Comparison of ENCODE assay signal across 22 cellular contexts in genomic region chr18:21230436-21230835, GRCh38. TPM values are rescaled to one million over a fixed set of nuclear protein-coding genes. Genes with fewer than 3 reads are reported as not detected.
"Had no signal": no experiment of that assay in that cellular context is flagged by ENCODE, and none has a peak within 500 bp of the region (broad histone marks: within the 10 kb centered on the region; RNA-seq: fewer than 3 reads in every experiment).

No MANE protein-coding gene starts in this region.

- H3K27ac Mint-ChIP-seq: activated B cell treated with CpG ODN at 0.5 μM for 24 hours; activated CD4-positive, alpha-beta T cell treated with anti-CD3 and anti-CD28 coated beads for 36 hours; activated naive CD8-positive, alpha-beta T cell; activated T-cell treated with anti-CD3 and anti-CD28 coated beads, Interleukin-2, amount 50 U/mL, for 24 hours; activated T-helper 17 cell treated with anti-CD3 and anti-CD28 coated beads, Interleukin-2, amount 50 U/mL, for 72 hours; natural killer cell treated with Interleukin-12 subunit alpha and Interleukin-12 subunit beta and Interleukin-15 and Interleukin-18, amount 100 ng/mL, for 72 hours; progenitor cell of endocrine pancreas; T-helper 1 cell treated with Interleukin-12 subunit alpha and Interleukin-12 subunit beta and Interleukin-4 antibody, amounts not matched to agents 30 μg/mL and 1 μg/mL, for 36 hours had no signal

- H3K4me1 Mint-ChIP-seq: activated B cell treated with CpG ODN at 0.5 μM for 24 hours; activated CD4-positive, alpha-beta T cell treated with anti-CD3 and anti-CD28 coated beads for 36 hours; activated T-helper 17 cell treated with anti-CD3 and anti-CD28 coated beads, Interleukin-2, amount 50 U/mL, for 72 hours had no signal

- H3K36me3 ChIP-seq: esophagus squamous epithelium, heart left ventricle, lower lobe of right lung, spleen had no signal

- H3K9me3 Mint-ChIP-seq: activated B cell treated with CpG ODN at 0.5 μM for 24 hours; activated T-cell treated with anti-CD3 and anti-CD28 coated beads, Interleukin-2, amount 50 U/mL, for 24 hours; activated T-helper 17 cell treated with anti-CD3 and anti-CD28 coated beads, Interleukin-2, amount 50 U/mL, for 72 hours; natural killer cell treated with Interleukin-12 subunit alpha and Interleukin-12 subunit beta and Interleukin-15 and Interleukin-18, amount 100 ng/mL, for 72 hours; T-helper 1 cell treated with Interleukin-12 subunit alpha and Interleukin-12 subunit beta and Interleukin-4 antibody, amounts not matched to agents 30 μg/mL and 1 μg/mL, for 36 hours had no signal

- H3K4me3 ChIP-seq: coronary artery, esophagus squamous epithelium, heart left ventricle, lower lobe of right lung, spleen had no signal

- H3K27ac ChIP-seq: coronary artery, esophagus squamous epithelium, heart left ventricle, lower lobe of right lung, spleen had no signal

- ATAC-seq: activated CD4-positive, alpha-beta T cell treated with anti-CD3 and anti-CD28 coated beads for 36 hours; activated T-helper 17 cell treated with anti-CD3 and anti-CD28 coated beads, Interleukin-2, amount 50 U/mL, for 72 hours; heart left ventricle; left colon; lower lobe of right lung; natural killer cell treated with Interleukin-12 subunit alpha and Interleukin-12 subunit beta and Interleukin-15 and Interleukin-18, amount 100 ng/mL, for 72 hours had no signal

- H3K27me3 ChIP-seq: esophagus squamous epithelium, heart left ventricle, spleen had no signal

- H3K4me3 Mint-ChIP-seq: activated B cell treated with CpG ODN at 0.5 μM for 24 hours; activated CD4-positive, alpha-beta T cell treated with anti-CD3 and anti-CD28 coated beads for 36 hours; activated naive CD8-positive, alpha-beta T cell; activated T-cell treated with anti-CD3 and anti-CD28 coated beads, Interleukin-2, amount 50 U/mL, for 24 hours; activated T-helper 17 cell treated with anti-CD3 and anti-CD28 coated beads, Interleukin-2, amount 50 U/mL, for 72 hours; natural killer cell treated with Interleukin-12 subunit alpha and Interleukin-12 subunit beta and Interleukin-15 and Interleukin-18, amount 100 ng/mL, for 72 hours; T-helper 1 cell treated with Interleukin-12 subunit alpha and Interleukin-12 subunit beta and Interleukin-4 antibody, amounts not matched to agents 30 μg/mL and 1 μg/mL, for 36 hours had no signal

- DNase-seq: activated B cell treated with CpG ODN at 0.5 μM for 24 hours; activated CD4-positive, alpha-beta T cell treated with anti-CD3 and anti-CD28 coated beads for 36 hours; activated CD4-positive, alpha-beta T cell treated with anti-CD3 and anti-CD28 coated beads, Interleukin-2, amount 50 U/mL, for 4 hours; activated CD8-positive, alpha-beta memory T cell treated with anti-CD3 and anti-CD28 coated beads for 24 hours; activated CD8-positive, alpha-beta memory T cell treated with anti-CD3 and anti-CD28 coated beads, Interleukin-2, amount 50 U/mL, for 4 hours; activated T-cell treated with anti-CD3 and anti-CD28 coated beads, Interleukin-2, amount 50 U/mL, for 24 hours; cerebellar nuclear complex; esophagus squamous epithelium; heart left ventricle; islet precursor cell; left colon; lower lobe of right lung; spleen; stimulated activated CD4-positive, alpha-beta T cell treated with anti-CD3 and anti-CD28 coated beads, Interleukin-4, amount 100 ng/mL, for 1 hour; stimulated activated naive CD4-positive, alpha-beta T cell treated with Interleukin-2 at 50 U/mL for 16 hours; T1000 had no signal

- H3K4me1 ChIP-seq: esophagus squamous epithelium, heart left ventricle, lower lobe of right lung, spleen had no signal

- H3K9me3 ChIP-seq: esophagus squamous epithelium, heart left ventricle, lower lobe of right lung, spleen had no signal

- H3K36me3 Mint-ChIP-seq: activated naive CD8-positive, alpha-beta T cell; natural killer cell treated with Interleukin-12 subunit alpha and Interleukin-12 subunit beta and Interleukin-15 and Interleukin-18, amount 100 ng/mL, for 72 hours had no signal

- H3K27me3 Mint-ChIP-seq: activated B cell treated with CpG ODN at 0.5 μM for 24 hours; activated CD4-positive, alpha-beta T cell treated with anti-CD3 and anti-CD28 coated beads for 36 hours; progenitor cell of endocrine pancreas had no signal

RNA-seq across cellular contexts. Expression of gene GREB1L, which starts 11.6 kb away (rescaled TPM):
- total RNA-seq: activated B cell treated with CpG ODN at 0.5 μM for 24 hours; activated CD4-positive, alpha-beta T cell treated with anti-CD3 and anti-CD28 coated beads for 36 hours; activated T-helper 17 cell treated with anti-CD3 and anti-CD28 coated beads, Interleukin-2, amount 50 U/mL, for 72 hours; natural killer cell treated with Interleukin-12 subunit alpha and Interleukin-12 subunit beta and Interleukin-15 and Interleukin-18, amount 100 ng/mL, for 72 hours had no signal
